Comparison of ENCODE assay signal across 18 cellular contexts in the genomic region with DNA sequence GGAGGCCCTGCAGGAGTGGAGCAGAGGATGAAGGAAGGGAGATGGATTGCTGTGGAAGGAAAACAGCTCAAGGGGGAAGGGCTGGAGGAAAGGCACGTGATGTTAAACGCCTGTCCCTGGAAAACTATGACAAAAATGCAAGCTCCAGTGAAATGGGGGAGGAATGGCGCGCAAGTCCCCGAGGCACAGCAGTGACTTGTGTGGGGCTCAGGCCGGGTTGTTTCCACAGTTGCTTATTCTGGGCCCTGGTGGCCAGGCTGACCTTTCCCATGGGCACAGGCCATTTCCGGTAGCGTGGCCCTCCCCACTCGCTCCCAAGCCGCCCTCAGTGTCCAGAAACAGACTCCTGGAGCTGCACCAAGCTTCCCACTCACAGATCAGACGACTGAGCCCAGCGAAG.
DNase-seq lines count a peak whose midpoint lies in the region; ATAC-seq and TF ChIP-seq lines count a peak whose summit lies in the region.
"Had no signal": no experiment of that assay in that cellular context is flagged by ENCODE, and none has a peak within 500 bp of the region (broad histone marks: within the 10 kb centered on the region; RNA-seq: fewer than 3 reads in every experiment).

No MANE protein-coding gene starts in this region.

- H2BK120ac ChIP-seq in IMR-90 (ENCODE audit: low read depth, low read length) (peak overlapping the region; percentile 96), trophoblast cell (ENCODE audit: insufficient read depth, low read length, poor library complexity) (peak overlapping the region; percentile 11)

- DNase-seq in AG04450 (ENCODE audit: low read depth, low spot score), result peak; percentile 3
- DNase-seq in IMR-90, result peak; percentile 44
- DNase-seq in heart left ventricle, result peak; percentile 38 to 75 (median 61)
- peak in 1 of 2 donors; percentile 31 for DNase-seq in trophoblast cell
- DNase-seq in NCI-H2107 (lab: John Stamatoyannopoulos, UW), result no peak
- DNase-seq in cerebellar cortex (ENCODE audit: low spot score), result no peak
- DNase-seq in COLO829 (ENCODE audit: low spot score), result no peak
- DNase-seq in Ammon's horn (ENCODE audit: low spot score), result no peak
- DNase-seq: activated CD4-positive, alpha-beta T cell treated with anti-CD3 and anti-CD28 coated beads for 36 hours; activated T-cell treated with anti-CD3 and anti-CD28 coated beads, Interleukin-2, amount 50 U/mL, for 72 hours; AML-193; DMS79; effector CD4-positive, alpha-beta T cell; kidney glomerular epithelial cell; NCI-H187; NCI-H69; nephron progenitor cell had no signal

- peak overlapping the region; percentile 11 for H3K27ac ChIP-seq in AG04450 (ENCODE audit: low read depth, low read length)
- H3K27ac ChIP-seq in IMR-90 (ENCODE audit: insufficient read depth, low read length), result peak overlapping the region; percentile 38; the same call in 1 of the 2 replicates
- H3K27ac ChIP-seq in heart left ventricle, result peak overlapping the region in 4 of 12 donors; percentile 28 to 73 (median 63)
- H3K27ac ChIP-seq in trophoblast cell (ENCODE audit: low read depth, low read length), result peak overlapping the region; percentile 29
- H3K27ac ChIP-seq: RWPE1 had no signal

- BruUV-seq in IMR-90 (replicated peaks; lab: Mats Ljungman, UMichigan), result no TSS peak

- H2AK9ac ChIP-seq in IMR-90 (replicated peaks; ENCODE audit: low read depth, low read length, poor library complexity), result peak overlapping the region; percentile 90

- no peaks in the 10 kb centered on the region; the same call in 1 of the 2 replicates for H4K20me1 ChIP-seq in IMR-90 (ENCODE audit: insufficient read depth, low read length)

- H4K8ac ChIP-seq in IMR-90 (ENCODE audit: low read depth in 2 of 2, low read length in 2 of 2), result peak overlapping the region; percentile 57 to 95
- H4K8ac ChIP-seq in trophoblast cell (ENCODE audit: low read depth, low read length), result peak overlapping the region; percentile 31

- POLR2A ChIA-PET in AG04450 (lab: Yijun Ruan, JAX) (no interaction called here), IMR-90 (lab: Charles Lee; ENCODE audit: unreplicated experiment) (interaction anchor here (0.6 kb wide), 1 partner anchor 152 kb away, joined by 3 read pairs; no protein-coding TSS in a partner anchor)

- peak overlapping the region; percentile 98 for H3K4ac ChIP-seq in IMR-90 (ENCODE audit: low read depth, low read length)
- no peak overlapping the region for H3K4ac ChIP-seq in trophoblast cell (ENCODE audit: low read depth, low read length)

- H3K79me2 ChIP-seq in trophoblast cell (ENCODE audit: control insufficient read depth, insufficient read depth, low read length, poor library complexity), result peaks cover 3% of the 10 kb centered on the region

- H3K14ac ChIP-seq in IMR-90 (replicated peaks; ENCODE audit: low read depth, low read length) (peak overlapping the region; percentile 93), trophoblast cell (ENCODE audit: low read length) (peak overlapping the region; percentile 16)

- dilution Hi-C loops in IMR-90 (cut with HindIII; ENCODE audit: low sequenced_read_pairs, unreplicated experiment), result no loop called here

- H3K18ac ChIP-seq in IMR-90 (ENCODE audit: low read depth, low read length), result peak overlapping the region; percentile 62
- peak overlapping the region; percentile 9 for H3K18ac ChIP-seq in trophoblast cell (ENCODE audit: low read length)

- peak overlapping the region; percentile 90 for H2AFZ ChIP-seq in IMR-90 (replicated peaks; ENCODE audit: low read length, poor library complexity)
- H2AFZ ChIP-seq in trophoblast cell (ENCODE audit: insufficient read depth, low read length, poor library complexity), result no peak overlapping the region

- H3K23ac ChIP-seq in IMR-90 (ENCODE audit: low read depth, low read length), result peak overlapping the region; percentile 61
- H3K23ac ChIP-seq in trophoblast cell (ENCODE audit: low read length), result no peak overlapping the region

- H3K56ac ChIP-seq in IMR-90 (ENCODE audit: extremely low read depth, insufficient read depth, low read length), result no peak overlapping the region

- ATAC-seq in IMR-90 (ENCODE audit: low read depth) (peak; percentile 87), heart left ventricle (peak in 3 of 4 donors; percentile 34 to 71 (median 52))
- ATAC-seq: activated CD4-positive, alpha-beta T cell treated with anti-CD3 and anti-CD28 coated beads for 36 hours; activated T-cell treated with anti-CD3 and anti-CD28 coated beads, Interleukin-2, amount 50 U/mL, for 72 hours had no signal

- no peak for TF ChIP-seq POLR2A in IMR-90 (IDR thresholded peaks at IDR 0.05; ENCODE audit: low read depth, low read length)
- no peak for TF ChIP-seq POLR2A in heart left ventricle (IDR thresholded peaks at IDR 0.05)

- peak overlapping the region; percentile 94 for H4K91ac ChIP-seq in IMR-90 (ENCODE audit: insufficient read depth, low read depth, low read length)
- H4K91ac ChIP-seq in trophoblast cell (ENCODE audit: low read depth, low read length), result peak overlapping the region; percentile 49

- H3K27me3 ChIP-seq in AG04450 (ENCODE audit: control insufficient read depth, insufficient read depth, low read length) (no peaks in the 10 kb centered on the region), IMR-90 (ENCODE audit: control insufficient read depth, insufficient read depth, low read length) (no peaks in the 10 kb centered on the region), heart left ventricle (no peaks in the 10 kb centered on the region), trophoblast cell (ENCODE audit: insufficient read depth, low read length) (no peaks in the 10 kb centered on the region)

- intact Hi-C loops in IMR-90 (cut with micrococcal nuclease), result no loop called here
- intact Hi-C loops in heart left ventricle (cut with DNase I), result no loop called here

- H2BK5ac ChIP-seq in IMR-90 (ENCODE audit: low read depth, low read length, poor library complexity, severe bottlenecking) (peak overlapping the region; percentile 49), trophoblast cell (ENCODE audit: low read depth, low read length, poor library complexity) (peak overlapping the region; percentile 16)

- no peaks in the 10 kb centered on the region for H3K79me1 ChIP-seq in IMR-90 (ENCODE audit: low read depth in 1 of 2, low read length in 2 of 2)
- peaks cover 2% of the 10 kb centered on the region for H3K79me1 ChIP-seq in trophoblast cell (ENCODE audit: low read length)

- H3K4me3 ChIP-seq in AG04450 (ENCODE audit: low read depth, low read length) (no peak overlapping the region), IMR-90 (ENCODE audit: insufficient read depth, low read depth, low read length) (no peak overlapping the region), heart left ventricle (no peak overlapping the region), trophoblast cell (ENCODE audit: low read depth, low read length) (no peak overlapping the region)

- H3K4me2 ChIP-seq in IMR-90 (ENCODE audit: low read depth, low read length) (no peak overlapping the region; the same call in 1 of the 2 replicates), trophoblast cell (ENCODE audit: low read length) (no peak overlapping the region)

- peak overlapping the region; percentile 97 for H2AK5ac ChIP-seq in IMR-90 (ENCODE audit: low read depth, low read length)
- H2AK5ac ChIP-seq in trophoblast cell (ENCODE audit: low read length), result no peak overlapping the region

- no peak for TF ChIP-seq CTCF in AG04450 (IDR thresholded peaks at IDR 0.05; ENCODE audit: low read depth, low read length)
- no peak for TF ChIP-seq CTCF in IMR-90 (conservative IDR thresholded peaks at IDR 0.05; ENCODE audit: low read depth, low read length)
- TF ChIP-seq CTCF in heart left ventricle (IDR thresholded peaks at IDR 0.05), result no peak

- in situ Hi-C loops in IMR-90 (cut with MboI; ENCODE audit: low sequenced_read_pairs), result no loop called here

- no peak for TF ChIP-seq RAD21 in IMR-90 (IDR thresholded peaks at IDR 0.05; ENCODE audit: low read length)

- 50% methylated on average over 5 of the region's 12 CpGs; no CpG with 5 or more reads in 1 of the 2 experiments for WGBS in IMR-90 (ENCODE audit: extremely low coverage in 2 of 2, insufficient read length in 1 of 2), 2 experiments
- 64 to 76% (median 75%) methylated on average over 12 of the region's 12 CpGs for WGBS in heart left ventricle, 4 donors
- no CpG with 5 or more reads among the region's 12 CpGs for whole genome bisulfite sequencing in trophoblast cell (ENCODE audit: extremely low coverage, insufficient coverage, insufficient read length)

- peak overlapping the region; percentile 83 for H2BK20ac ChIP-seq in IMR-90 (ENCODE audit: low read depth, low read length)

- H4K12ac ChIP-seq in trophoblast cell (ENCODE audit: low read depth, low read length), result no peak overlapping the region

- no peaks in the 10 kb centered on the region; the same call in 1 of the 2 replicates for H3K36me3 ChIP-seq in IMR-90 (ENCODE audit: control insufficient read depth, insufficient read depth, low read length)
- peaks cover 0 to 9% (median 0%) of the 10 kb centered on the region in 9 donors for H3K36me3 ChIP-seq in heart left ventricle
- H3K36me3 ChIP-seq in trophoblast cell (ENCODE audit: control insufficient read depth in 1 of 2, insufficient read depth in 2 of 2, low read length in 2 of 2), result no peaks in the 10 kb centered on the region

- H3K9me1 ChIP-seq in IMR-90 (ENCODE audit: insufficient read depth, low read length), result peaks cover 11% of the 10 kb centered on the region

- peaks cover 37% of the 10 kb centered on the region for H3K9me3 ChIP-seq in AG04450 (ENCODE audit: control insufficient read depth, insufficient read depth, low read length)
- H3K9me3 ChIP-seq in IMR-90 (ENCODE audit: control insufficient read depth, insufficient read depth, low read length), result peaks cover 7% of the 10 kb centered on the region; the same call in 1 of the 2 replicates
- peaks cover 0 to 4% (median 0%) of the 10 kb centered on the region in 12 donors for H3K9me3 ChIP-seq in heart left ventricle
- H3K9me3 ChIP-seq in trophoblast cell (ENCODE audit: insufficient read depth, low read depth, low read length), result peaks cover 23% of the 10 kb centered on the region

- H3K4me1 ChIP-seq in IMR-90 (ENCODE audit: control insufficient read depth, insufficient read depth, low read length), result peaks cover 17% of the 10 kb centered on the region
- peaks cover 0 to 23% (median 6%) of the 10 kb centered on the region in 12 donors for H3K4me1 ChIP-seq in heart left ventricle
- H3K4me1 ChIP-seq in trophoblast cell (ENCODE audit: control insufficient read depth in 1 of 2, insufficient read depth in 2 of 2, low read length in 2 of 2), result peaks cover 10 to 12% of the 10 kb centered on the region in 2 experiments

- H2BK12ac ChIP-seq in trophoblast cell (ENCODE audit: low read length), result peak overlapping the region; percentile 16

- peak overlapping the region; percentile 83 for H4K5ac ChIP-seq in IMR-90 (ENCODE audit: low read depth, low read length)

- peak overlapping the region; percentile 98; the same call in 2 of the 3 replicates for H2BK15ac ChIP-seq in IMR-90 (ENCODE audit: low read depth, low read length)

- peak overlapping the region; percentile 12; the same call in 1 of the 2 replicates for H3K9ac ChIP-seq in IMR-90 (ENCODE audit: low read depth, low read length)
- no peak overlapping the region for H3K9ac ChIP-seq in trophoblast cell (ENCODE audit: low read length)

- CTCF ChIA-PET in AG04450 (lab: Charles Lee) (no interaction called here), IMR-90 (lab: Yijun Ruan, JAX) (no interaction called here)

TF ChIP-seq in IMR-90, 13 proteins besides CTCF, POLR2A, EP300 and RAD21 (continues in another document):
- no peak for TF ChIP-seq MXI1 (IDR thresholded peaks at IDR 0.05; ENCODE audit: borderline replicate concordance, low read depth, low read length)

Comparison
In these comparisons a context has a peak if more than half of its experiments do, and no peak if none do; other contexts are left out.
1. DNase-seq: peak in AG04450 (single experiment), IMR-90 (single experiment) and heart left ventricle (5 of 5); none in NCI-H2107 (single experiment), cerebellar cortex (single experiment), COLO829 (single experiment) and Ammon's horn (single experiment).